In genomic region chr3:42600111-42600957, GRCh38 we compare ENCODE assay signal across 8 cellular contexts. TPM values are rescaled to one million over a fixed set of nuclear protein-coding genes. Genes with fewer than 3 reads are reported as not detected.
DNase-seq lines count a peak whose midpoint lies in the region; TF ChIP-seq lines count a peak whose summit lies in the region.

Gene NKTR (plus strand): TSS chr3:42600686. CDS start chr3:42601007, 321 bp downstream.

- CTCF ChIA-PET in HEK293T (lab: Yijun Ruan, JAX) = interaction anchor here (1.5 to 2.2 kb wide), 2 partner anchors 9 to 13 kb away, joined by 5 to 7 read pairs; partner anchors contain the start of gene SS18L2

- H3K9ac ChIP-seq in subcutaneous abdominal adipose tissue (ENCODE audit: low read length in 5 of 5) = peak within 1 kb of the TSS; percentile 79 to 90 (median 88)

- in situ Hi-C loops in SK-MEL-5 (cut with HindIII; ENCODE audit: low pct_unique_long_range_greater_than_20kb, low sequenced_read_pairs) = no loop called here

- DNase-seq in GF-D8 (lab: John Stamatoyannopoulos, UW) (peak; percentile 96), HEK293T (ENCODE audit: extremely low spot score) (peak; percentile 94), MV-4-11 (lab: John Stamatoyannopoulos, UW) (peak; percentile 94), SK-MEL-5 (ENCODE audit: low read depth, low spot score) (peak; percentile 99), foreskin melanocyte (peak; percentile 95)
- peak; percentile 99 for DNase-seq in activated naive CD4-positive, alpha-beta T cell treated with Interleukin-2 at 50 U/mL for 16 hours

- peak within 1 kb of the TSS; percentile 94 for H3K27ac ChIP-seq in subcutaneous abdominal adipose tissue (ENCODE audit: low read depth, low read length)

- POLR2A ChIA-PET in HEK293T (lab: Yijun Ruan, JAX) = interaction anchor here (0.6 to 1.5 kb wide), 23 partner anchors 9 to 638 kb away, joined by 3 to 39 read pairs (median 5); partner anchors contain the start of genes SEC22C, SS18L2, ULK4 and VIPR1

- H3K27me3 ChIP-seq in neuron (ENCODE audit: insufficient read depth, low read length) (no peaks in the 10 kb centered on the region), subcutaneous abdominal adipose tissue (ENCODE audit: control insufficient read depth in 5 of 5, insufficient read depth in 4 of 5, low read length in 5 of 5) (no peaks in the 10 kb centered on the region)

- peak within 1 kb of the TSS; percentile 56 for H3K4me3 ChIP-seq in neuron (ENCODE audit: low read length)
- peak within 1 kb of the TSS; percentile 70 to 95 (median 79) for H3K4me3 ChIP-seq in subcutaneous abdominal adipose tissue (ENCODE audit: low read depth in 1 of 5, low read length in 5 of 5)

- H3K9me3 ChIP-seq in neuron (ENCODE audit: low read length) (no peaks in the 10 kb centered on the region), subcutaneous abdominal adipose tissue (ENCODE audit: control insufficient read depth in 5 of 5, low read length in 5 of 5) (no peaks in the 10 kb centered on the region)

- H3K36me3 ChIP-seq in neuron (ENCODE audit: insufficient read depth, low read length) = peaks cover 6% of the 10 kb centered on the region
- peaks cover 0 to 3% (median 2%) of the 10 kb centered on the region in 5 donors for H3K36me3 ChIP-seq in subcutaneous abdominal adipose tissue (ENCODE audit: control insufficient read depth in 5 of 5, insufficient read depth in 5 of 5, low read length in 5 of 5)

- H3K4me1 ChIP-seq in neuron (ENCODE audit: insufficient read depth, low read length) (peaks cover 7% of the 10 kb centered on the region), subcutaneous abdominal adipose tissue (ENCODE audit: control insufficient read depth in 5 of 5, insufficient read depth in 5 of 5, low read length in 5 of 5) (peaks cover 0 to 25% (median 16%) of the 10 kb centered on the region in 5 donors)

- H2AFZ ChIP-seq in neuron (ENCODE audit: low read depth, low read length) = peak within 1 kb of the TSS; percentile 68

TF ChIP-seq in HEK293T, 16 proteins besides CTCF, POLR2A, EP300 and RAD21:
- TF ChIP-seq TARDBP (IDR thresholded peaks at IDR 0.05) (no peak), SUZ12 (IDR thresholded peaks at IDR 0.05) (no peak), HDGF (IDR thresholded peaks at IDR 0.05; ENCODE audit: borderline replicate concordance) (peak; percentile 91; the same call in 1 of the 2 replicates), SP1 (IDR thresholded peaks at IDR 0.05) (peak; percentile 47; the same call in 1 of the 2 replicates), BHLHE40 (IDR thresholded peaks at IDR 0.05; ENCODE audit: borderline replicate concordance) (no peak), FOXM1 (IDR thresholded peaks at IDR 0.05; ENCODE audit: borderline replicate concordance) (peak; percentile 85), L3MBTL2 (conservative IDR thresholded peaks at IDR 0.05) (peak; percentile 82)
TF ChIP-seq in HEK293T: peak in this region for 4.

RNA-seq across cellular contexts. Expression of gene NKTR, which starts in this region (rescaled TPM):
- total RNA-seq in SK-MEL-5 (2014; rRNA removed; shearing (Covaris generic)) = 18.9 and 19.0 TPM in 2 replicates
- 6.6 and 9.2 TPM in 2 replicates for polyA plus RNA-seq in SK-MEL-5 (2015; cell fraction: cytosol; rRNA removed)
- 264 and 283 TPM in 2 replicates for polyA plus RNA-seq in SK-MEL-5 (2015; cell fraction: nucleus; rRNA removed)

Comparison
In these comparisons a context has a peak if more than half of its experiments do, and no peak if none do; other contexts are left out.
1. Peak in every context shown above with its lines: DNase-seq, H3K4me3 ChIP-seq and H3K27ac ChIP-seq.